1 cellular context compared by ENCODE assay signal in the genomic region with DNA sequence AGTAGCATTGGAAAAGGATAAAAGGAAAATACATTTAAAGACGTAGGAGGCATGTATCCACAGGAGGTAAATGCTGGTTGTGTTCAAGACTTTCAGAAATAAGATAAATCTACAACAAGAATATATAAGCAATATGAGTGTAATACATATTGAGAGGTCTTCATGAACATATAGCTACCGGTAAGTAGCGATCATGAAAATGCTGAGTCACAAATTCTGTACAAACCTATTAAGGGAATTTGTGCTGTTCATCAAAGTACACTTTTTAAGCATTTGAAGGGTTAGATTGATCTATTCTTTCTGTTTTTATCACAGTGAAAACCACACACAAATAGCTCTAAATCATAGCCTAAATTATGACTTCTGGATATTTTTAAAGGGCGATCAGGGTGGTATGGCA.
TF ChIP-seq lines count a peak whose summit lies in the region.

No MANE protein-coding gene starts in this region.

TF ChIP-seq in K562, 482 proteins besides CTCF, POLR2A, EP300 and RAD21 (continued from another document):
- TF ChIP-seq LARP7 (IDR thresholded peaks at IDR 0.05) (no peak), ZNF324 (CRISPR knock-in tag; IDR thresholded peaks at IDR 0.05) (no peak), NFE2 (IDR thresholded peaks at IDR 0.05; ENCODE audit: low read depth) (peak; percentile 39), POLR2H (tag; IDR thresholded peaks at IDR 0.05; ENCODE audit: low read depth) (no peak)
- TF ChIP-seq, protein P1, sequence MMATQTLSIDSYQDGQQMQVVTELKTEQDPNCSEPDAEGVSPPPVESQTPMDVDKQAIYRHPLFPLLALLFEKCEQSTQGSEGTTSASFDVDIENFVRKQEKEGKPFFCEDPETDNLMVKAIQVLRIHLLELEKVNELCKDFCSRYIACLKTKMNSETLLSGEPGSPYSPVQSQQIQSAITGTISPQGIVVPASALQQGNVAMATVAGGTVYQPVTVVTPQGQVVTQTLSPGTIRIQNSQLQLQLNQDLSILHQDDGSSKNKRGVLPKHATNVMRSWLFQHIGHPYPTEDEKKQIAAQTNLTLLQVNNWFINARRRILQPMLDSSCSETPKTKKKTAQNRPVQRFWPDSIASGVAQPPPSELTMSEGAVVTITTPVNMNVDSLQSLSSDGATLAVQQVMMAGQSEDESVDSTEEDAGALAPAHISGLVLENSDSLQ (IDR thresholded peaks at IDR 0.05), result no peak
- TF ChIP-seq, protein P2, sequence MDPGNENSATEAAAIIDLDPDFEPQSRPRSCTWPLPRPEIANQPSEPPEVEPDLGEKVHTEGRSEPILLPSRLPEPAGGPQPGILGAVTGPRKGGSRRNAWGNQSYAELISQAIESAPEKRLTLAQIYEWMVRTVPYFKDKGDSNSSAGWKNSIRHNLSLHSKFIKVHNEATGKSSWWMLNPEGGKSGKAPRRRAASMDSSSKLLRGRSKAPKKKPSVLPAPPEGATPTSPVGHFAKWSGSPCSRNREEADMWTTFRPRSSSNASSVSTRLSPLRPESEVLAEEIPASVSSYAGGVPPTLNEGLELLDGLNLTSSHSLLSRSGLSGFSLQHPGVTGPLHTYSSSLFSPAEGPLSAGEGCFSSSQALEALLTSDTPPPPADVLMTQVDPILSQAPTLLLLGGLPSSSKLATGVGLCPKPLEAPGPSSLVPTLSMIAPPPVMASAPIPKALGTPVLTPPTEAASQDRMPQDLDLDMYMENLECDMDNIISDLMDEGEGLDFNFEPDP (CRISPR knock-in tag; IDR thresholded peaks at IDR 0.05), result no peak
- TF ChIP-seq, protein P3, sequence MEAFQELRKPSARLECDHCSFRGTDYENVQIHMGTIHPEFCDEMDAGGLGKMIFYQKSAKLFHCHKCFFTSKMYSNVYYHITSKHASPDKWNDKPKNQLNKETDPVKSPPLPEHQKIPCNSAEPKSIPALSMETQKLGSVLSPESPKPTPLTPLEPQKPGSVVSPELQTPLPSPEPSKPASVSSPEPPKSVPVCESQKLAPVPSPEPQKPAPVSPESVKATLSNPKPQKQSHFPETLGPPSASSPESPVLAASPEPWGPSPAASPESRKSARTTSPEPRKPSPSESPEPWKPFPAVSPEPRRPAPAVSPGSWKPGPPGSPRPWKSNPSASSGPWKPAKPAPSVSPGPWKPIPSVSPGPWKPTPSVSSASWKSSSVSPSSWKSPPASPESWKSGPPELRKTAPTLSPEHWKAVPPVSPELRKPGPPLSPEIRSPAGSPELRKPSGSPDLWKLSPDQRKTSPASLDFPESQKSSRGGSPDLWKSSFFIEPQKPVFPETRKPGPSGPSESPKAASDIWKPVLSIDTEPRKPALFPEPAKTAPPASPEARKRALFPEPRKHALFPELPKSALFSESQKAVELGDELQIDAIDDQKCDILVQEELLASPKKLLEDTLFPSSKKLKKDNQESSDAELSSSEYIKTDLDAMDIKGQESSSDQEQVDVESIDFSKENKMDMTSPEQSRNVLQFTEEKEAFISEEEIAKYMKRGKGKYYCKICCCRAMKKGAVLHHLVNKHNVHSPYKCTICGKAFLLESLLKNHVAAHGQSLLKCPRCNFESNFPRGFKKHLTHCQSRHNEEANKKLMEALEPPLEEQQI (IDR thresholded peaks at IDR 0.05), result no peak
